ENCODE assay signal across 17 cellular contexts in genomic region chr10:97805096-97805879, GRCh38. TPM values are rescaled to one million over a fixed set of nuclear protein-coding genes. Genes with fewer than 3 reads are reported as not detected.
DNase-seq lines count a peak whose midpoint lies in the region; ATAC-seq, FAIRE-seq and TF ChIP-seq lines count a peak whose summit lies in the region.
"Had no signal": no experiment of that assay in that cellular context is flagged by ENCODE, and none has a peak within 500 bp of the region (broad histone marks: within the 10 kb centered on the region; RNA-seq: fewer than 3 reads in every experiment).

No MANE protein-coding gene starts in this region.

- TF ChIP-seq CTCF in GM23338 (conservative IDR thresholded peaks at IDR 0.05; ENCODE audit: low read depth in 2 of 2) = no peak
- TF ChIP-seq CTCF in gastrocnemius medialis (IDR thresholded peaks at IDR 0.05 in 4 of 5, conservative IDR thresholded peaks at IDR 0.05 in 1 of 5) = no peak

- H3K36me3 ChIP-seq in GM23338 (ENCODE audit: insufficient read depth) (no peaks in the 10 kb centered on the region), SJCRH30 (no peaks in the 10 kb centered on the region), gastrocnemius medialis (no peaks in the 10 kb centered on the region)
- H3K36me3 ChIP-seq: BE2C, SJSA1 had no signal

- intact Hi-C loops in gastrocnemius medialis (cut with DNase I; ENCODE audit: low total_unique reads) = no loop called here

- H3K4me1 Mint-ChIP-seq in GM23338 = peaks cover 16% of the 10 kb centered on the region

- H3K4me3 ChIP-seq in GM23338 (no peak overlapping the region), SJCRH30 (no peak overlapping the region), gastrocnemius medialis (peak overlapping the region in 1 of 4 donors; percentile 11)
- H3K4me3 ChIP-seq: SJSA1 had no signal

- H3K9me3 Mint-ChIP-seq in GM23338 = no peaks in the 10 kb centered on the region
- H3K9me3 Mint-ChIP-seq: H9 had no signal

- H3K4me1 ChIP-seq in GM23338 (ENCODE audit: insufficient read depth) (no peaks in the 10 kb centered on the region; the same call in 1 of the 2 replicates), SJCRH30 (peaks cover 26% of the 10 kb centered on the region), gastrocnemius medialis (peaks cover 14 to 15% of the 10 kb centered on the region in 2 donors)
- H3K4me1 ChIP-seq: BE2C had no signal

- H4K20me1 ChIP-seq in GM23338 (replicated peaks; ENCODE audit: insufficient read depth) = no peaks in the 10 kb centered on the region

- H2AFZ ChIP-seq in GM23338 = no peak overlapping the region

- in situ Hi-C loops in gastrocnemius medialis (cut with MboI; ENCODE audit: low sequenced_read_pairs in 4 of 4) = no loop called here

- no peaks in the 10 kb centered on the region for H3K36me3 Mint-ChIP-seq in GM23338 (ENCODE audit: low read depth)

- no peaks in the 10 kb centered on the region for H3K79me2 ChIP-seq in GM23338 (replicated peaks; ENCODE audit: insufficient read depth)

- H3K4me2 ChIP-seq in GM23338 = peak overlapping the region; percentile 8

- H3K9me3 ChIP-seq in SJCRH30 (replicated peaks) (no peaks in the 10 kb centered on the region), gastrocnemius medialis (no peaks in the 10 kb centered on the region)
- H3K9me3 ChIP-seq: BE2C, SJSA1 had no signal

- no peaks in the 10 kb centered on the region for H3K9me2 ChIP-seq in GM23338 (ENCODE audit: insufficient read depth)

- 0 out of 2 replicates have a peak, but pooled peaks cover 3% of the 10 kb centered on the region for H3F3A ChIP-seq in GM23338 (replicated peaks; ENCODE audit: low read depth)

- H3K27ac Mint-ChIP-seq in GM23338 = no peak overlapping the region

- no peak overlapping the region for H3K27ac ChIP-seq in GM23338 (ENCODE audit: low read depth)
- peak overlapping the region; percentile 51 for H3K27ac ChIP-seq in SJCRH30
- H3K27ac ChIP-seq in gastrocnemius medialis = peak overlapping the region; percentile 41 to 74 (median 70)
- H3K27ac ChIP-seq: SJSA1 had no signal

- no peak overlapping the region for H3K4me3 Mint-ChIP-seq in GM23338
- H3K4me3 Mint-ChIP-seq: H9 had no signal

- FAIRE-seq in endometrium (lab: Jason Lieb, UNC) = peak; percentile 95
- FAIRE-seq: G401.6 had no signal

- TF ChIP-seq POLR2A in gastrocnemius medialis (IDR thresholded peaks at IDR 0.05) = no peak

- no peaks in the 10 kb centered on the region for H3K27me3 ChIP-seq in GM23338 (ENCODE audit: insufficient read depth)
- H3K27me3 ChIP-seq in SJCRH30 = no peaks in the 10 kb centered on the region
- no peaks in the 10 kb centered on the region for H3K27me3 ChIP-seq in gastrocnemius medialis
- H3K27me3 ChIP-seq: BE2C, SJSA1 had no signal

- DNase-seq in GM23338 (ENCODE audit: low spot score) (peak; percentile 57), SJCRH30 (peak; percentile 94 to 96), gastrocnemius medialis (peak; percentile 37 to 41), COLO829 (ENCODE audit: low spot score) (no peak)
- no peak for DNase-seq in stimulated activated CD8-positive, alpha-beta memory T cell treated with anti-CD3 and anti-CD28 coated beads, Interleukin-4, amount 100 ng/mL, for 48 hours
- DNase-seq: BE2C, H9, KBM-7, NCI-H187 treated with DMSO at 0.1 percent for 48 hours, NCI-H446 treated with DMSO at 0.1 percent for 48 hours had no signal

- ATAC-seq in GM23338 (peak; percentile 90), gastrocnemius medialis (peak; percentile 63 to 65), HG03432 (IDR thresholded peaks at IDR 0.05; ENCODE audit: unreplicated experiment) (no peak), GM18909 (IDR thresholded peaks at IDR 0.05; ENCODE audit: poor library complexity, unreplicated experiment) (no peak)

- H3K27me3 Mint-ChIP-seq in GM23338 (ENCODE audit: insufficient read depth, low read depth, poor library complexity) = peaks cover 9% of the 10 kb centered on the region

TF ChIP-seq in GM23338, 12 proteins besides CTCF, POLR2A, EP300 and RAD21 (continues in another document):
- no peak for TF ChIP-seq CREB1 (CRISPR knock-in tag; IDR thresholded peaks at IDR 0.05; ENCODE audit: low read depth)
- TF ChIP-seq EZH2 (IDR thresholded peaks at IDR 0.05; ENCODE audit: low read depth, unreplicated experiment) = no peak
- TF ChIP-seq POLR2AphosphoS5 (IDR thresholded peaks at IDR 0.05; ENCODE audit: low read depth) = no peak
- TF ChIP-seq ZNF331 (CRISPR knock-in tag; IDR thresholded peaks at IDR 0.05; ENCODE audit: low read depth) = no peak
- TF ChIP-seq, protein P1, sequence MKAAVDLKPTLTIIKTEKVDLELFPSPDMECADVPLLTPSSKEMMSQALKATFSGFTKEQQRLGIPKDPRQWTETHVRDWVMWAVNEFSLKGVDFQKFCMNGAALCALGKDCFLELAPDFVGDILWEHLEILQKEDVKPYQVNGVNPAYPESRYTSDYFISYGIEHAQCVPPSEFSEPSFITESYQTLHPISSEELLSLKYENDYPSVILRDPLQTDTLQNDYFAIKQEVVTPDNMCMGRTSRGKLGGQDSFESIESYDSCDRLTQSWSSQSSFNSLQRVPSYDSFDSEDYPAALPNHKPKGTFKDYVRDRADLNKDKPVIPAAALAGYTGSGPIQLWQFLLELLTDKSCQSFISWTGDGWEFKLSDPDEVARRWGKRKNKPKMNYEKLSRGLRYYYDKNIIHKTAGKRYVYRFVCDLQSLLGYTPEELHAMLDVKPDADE (IDR thresholded peaks at IDR 0.05) = no peak
- TF ChIP-seq, protein P2, sequence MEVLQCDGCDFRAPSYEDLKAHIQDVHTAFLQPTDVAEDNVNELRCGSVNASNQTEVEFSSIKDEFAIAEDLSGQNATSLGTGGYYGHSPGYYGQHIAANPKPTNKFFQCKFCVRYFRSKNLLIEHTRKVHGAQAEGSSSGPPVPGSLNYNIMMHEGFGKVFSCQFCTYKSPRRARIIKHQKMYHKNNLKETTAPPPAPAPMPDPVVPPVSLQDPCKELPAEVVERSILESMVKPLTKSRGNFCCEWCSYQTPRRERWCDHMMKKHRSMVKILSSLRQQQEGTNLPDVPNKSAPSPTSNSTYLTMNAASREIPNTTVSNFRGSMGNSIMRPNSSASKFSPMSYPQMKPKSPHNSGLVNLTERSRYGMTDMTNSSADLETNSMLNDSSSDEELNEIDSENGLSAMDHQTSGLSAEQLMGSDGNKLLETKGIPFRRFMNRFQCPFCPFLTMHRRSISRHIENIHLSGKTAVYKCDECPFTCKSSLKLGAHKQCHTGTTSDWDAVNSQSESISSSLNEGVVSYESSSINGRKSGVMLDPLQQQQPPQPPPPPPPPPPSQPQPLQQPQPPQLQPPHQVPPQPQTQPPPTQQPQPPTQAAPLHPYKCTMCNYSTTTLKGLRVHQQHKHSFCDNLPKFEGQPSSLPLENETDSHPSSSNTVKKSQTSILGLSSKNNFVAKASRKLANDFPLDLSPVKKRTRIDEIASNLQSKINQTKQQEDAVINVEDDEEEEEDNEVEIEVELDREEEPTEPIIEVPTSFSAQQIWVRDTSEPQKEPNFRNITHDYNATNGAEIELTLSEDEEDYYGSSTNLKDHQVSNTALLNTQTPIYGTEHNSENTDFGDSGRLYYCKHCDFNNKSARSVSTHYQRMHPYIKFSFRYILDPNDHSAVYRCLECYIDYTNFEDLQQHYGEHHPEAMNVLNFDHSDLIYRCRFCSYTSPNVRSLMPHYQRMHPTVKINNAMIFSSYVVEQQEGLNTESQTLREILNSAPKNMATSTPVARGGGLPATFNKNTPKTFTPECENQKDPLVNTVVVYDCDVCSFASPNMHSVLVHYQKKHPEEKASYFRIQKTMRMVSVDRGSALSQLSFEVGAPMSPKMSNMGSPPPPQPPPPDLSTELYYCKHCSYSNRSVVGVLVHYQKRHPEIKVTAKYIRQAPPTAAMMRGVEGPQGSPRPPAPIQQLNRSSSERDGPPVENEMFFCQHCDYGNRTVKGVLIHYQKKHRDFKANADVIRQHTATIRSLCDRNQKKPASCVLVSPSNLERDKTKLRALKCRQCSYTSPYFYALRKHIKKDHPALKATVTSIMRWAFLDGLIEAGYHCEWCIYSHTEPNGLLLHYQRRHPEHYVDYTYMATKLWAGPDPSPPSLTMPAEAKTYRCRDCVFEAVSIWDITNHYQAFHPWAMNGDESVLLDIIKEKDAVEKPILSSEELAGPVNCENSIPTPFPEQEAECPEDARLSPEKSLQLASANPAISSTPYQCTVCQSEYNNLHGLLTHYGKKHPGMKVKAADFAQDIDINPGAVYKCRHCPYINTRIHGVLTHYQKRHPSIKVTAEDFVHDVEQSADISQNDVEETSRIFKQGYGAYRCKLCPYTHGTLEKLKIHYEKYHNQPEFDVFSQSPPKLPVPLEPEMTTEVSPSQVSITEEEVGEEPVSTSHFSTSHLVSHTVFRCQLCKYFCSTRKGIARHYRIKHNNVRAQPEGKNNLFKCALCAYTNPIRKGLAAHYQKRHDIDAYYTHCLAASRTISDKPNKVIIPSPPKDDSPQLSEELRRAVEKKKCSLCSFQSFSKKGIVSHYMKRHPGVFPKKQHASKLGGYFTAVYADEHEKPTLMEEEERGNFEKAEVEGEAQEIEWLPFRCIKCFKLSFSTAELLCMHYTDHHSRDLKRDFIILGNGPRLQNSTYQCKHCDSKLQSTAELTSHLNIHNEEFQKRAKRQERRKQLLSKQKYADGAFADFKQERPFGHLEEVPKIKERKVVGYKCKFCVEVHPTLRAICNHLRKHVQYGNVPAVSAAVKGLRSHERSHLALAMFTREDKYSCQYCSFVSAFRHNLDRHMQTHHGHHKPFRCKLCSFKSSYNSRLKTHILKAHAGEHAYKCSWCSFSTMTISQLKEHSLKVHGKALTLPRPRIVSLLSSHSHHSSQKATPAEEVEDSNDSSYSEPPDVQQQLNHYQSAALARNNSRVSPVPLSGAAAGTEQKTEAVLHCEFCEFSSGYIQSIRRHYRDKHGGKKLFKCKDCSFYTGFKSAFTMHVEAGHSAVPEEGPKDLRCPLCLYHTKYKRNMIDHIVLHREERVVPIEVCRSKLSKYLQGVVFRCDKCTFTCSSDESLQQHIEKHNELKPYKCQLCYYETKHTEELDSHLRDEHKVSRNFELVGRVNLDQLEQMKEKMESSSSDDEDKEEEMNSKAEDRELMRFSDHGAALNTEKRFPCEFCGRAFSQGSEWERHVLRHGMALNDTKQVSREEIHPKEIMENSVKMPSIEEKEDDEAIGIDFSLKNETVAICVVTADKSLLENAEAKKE (CRISPR knock-in tag; IDR thresholded peaks at IDR 0.05) = no peak
- no peak for TF ChIP-seq NANOG (IDR thresholded peaks at IDR 0.05; ENCODE audit: borderline replicate concordance)
- TF ChIP-seq ZNF114 (CRISPR knock-in tag; IDR thresholded peaks at IDR 0.05) = no peak
- TF ChIP-seq JUNB (IDR thresholded peaks at IDR 0.05; ENCODE audit: unreplicated experiment) = no peak

RNA-seq across cellular contexts. Expression of gene SFRP5, which starts 33.5 kb away (rescaled TPM):
- 3.5 and 5.1 TPM in 2 replicates for total RNA-seq in GM23338 (2014; rRNA removed; shearing (Covaris generic))
- polyA plus RNA-seq in GM23338 (2016; fragmentation: Nextera tagmentation; extraction: Ambion mirVana) = 2.4 and 3.4 TPM in 2 replicates
- not detected in 2 replicates for total RNA-seq in SJCRH30 (2014; rRNA removed; shearing (Covaris generic))
- 1 to 10 TPM in 1 of 4 donors, under 1 TPM in 2, not detected in 1; 0.25 to 2.2 (median 0.93) TPM for total RNA-seq in gastrocnemius medialis
- total RNA-seq: RPMI7951, SJSA1 had no signal
- polyA plus RNA-seq: AG04450 had no signal

RNA-seq across cellular contexts. Expression of gene GOLGA7B, which starts 44.4 kb away (rescaled TPM):
- total RNA-seq in GM23338 (2014; rRNA removed; shearing (Covaris generic)) = 0.14 and 0.16 TPM in 2 replicates
- 0.15 TPM in 1 of 2 replicates, not detected in the other for polyA plus RNA-seq in GM23338 (2016; fragmentation: Nextera tagmentation; extraction: Ambion mirVana)
- 0.35 and 0.93 TPM in 2 replicates for total RNA-seq in SJCRH30 (2014; rRNA removed; shearing (Covaris generic))
- 1 to 10 TPM in 1 of 4 donors, under 1 TPM in 3; 0.29 to 2.3 (median 0.63) TPM for total RNA-seq in gastrocnemius medialis
- polyA plus RNA-seq: AG04450 had no signal

Comparison
In these comparisons a context has a peak if more than half of its experiments do, and no peak if none do; other contexts are left out.
1. ATAC-seq: peak in GM23338 (single experiment) and gastrocnemius medialis (2 of 2); none in HG03432 (single experiment) and GM18909 (single experiment).
2. DNase-seq: peak in GM23338 (single experiment), SJCRH30 (2 of 2) and gastrocnemius medialis (2 of 2); none in stimulated activated CD8-positive, alpha-beta memory T cell treated with anti-CD3 and anti-CD28 coated beads, Interleukin-4, amount 100 ng/mL, for 48 hours (single experiment) and COLO829 (single experiment).